8 cellular contexts compared by ENCODE assay signal in genomic region chr11:2886191-2886894, GRCh38. TPM values are rescaled to one million over a fixed set of nuclear protein-coding genes. Genes with fewer than 3 reads are reported as not detected.
DNase-seq lines count a peak whose midpoint lies in the region; ATAC-seq, FAIRE-seq and TF ChIP-seq lines count a peak whose summit lies in the region.

No MANE protein-coding gene starts in this region.

- WGBS in A549 (ENCODE audit: missing lambda C conversion rate): 44% methylated on average over 11 of the region's 49 CpGs
- 9 to 19% methylated on average over 20 to 49 of the region's 49 CpGs for WGBS in endodermal cell (ENCODE audit: insufficient coverage in 1 of 2, insufficient read length in 1 of 2), 2 experiments

- peak overlapping the region in 1 of 2 experiments; percentile 76; a peak in 3 of 6 replicates for H3K27ac ChIP-seq in A549
- H3K27ac ChIP-seq in endodermal cell (ENCODE audit: low read depth, low read length): peak overlapping the region; percentile 53
- H3K27ac ChIP-seq in neural progenitor cell: no peak overlapping the region

- CTCF ChIA-PET in A549 (lab: Yijun Ruan, JAX): interaction anchor here (0.9 to 21.2 kb wide), 6 partner anchors 8 to 459 kb away, joined by 3 to 1059 read pairs (median 16); no protein-coding TSS in a partner anchor

- H3F3A ChIP-seq in neural progenitor cell (ENCODE audit: low read depth): peaks cover 39% of the 10 kb centered on the region

- H2AFZ ChIP-seq in neural progenitor cell (replicated peaks): no peak overlapping the region

- H3K27me3 ChIP-seq in NT2/D1 (ENCODE audit: insufficient read depth, insufficient read length): peaks cover 58% of the 10 kb centered on the region
- H3K27me3 ChIP-seq in endodermal cell (ENCODE audit: control insufficient read depth, insufficient read depth, low read length, poor library complexity, severe bottlenecking): peaks cover 33% of the 10 kb centered on the region
- H3K27me3 ChIP-seq in neural progenitor cell: peaks cover 50% of the 10 kb centered on the region

- H3K4me3 Mint-ChIP-seq in endodermal cell: no peak overlapping the region
- peak overlapping the region; percentile 73 for H3K4me3 Mint-ChIP-seq in neural progenitor cell

- POLR2A ChIA-PET in A549 (lab: Yijun Ruan, JAX): interaction anchor here (1.6 to 2.2 kb wide), 2 partner anchors 186 to 353 kb away, joined by 5 to 10 read pairs; partner anchors contain the start of gene KCNQ1OT1

- H3K36me3 Mint-ChIP-seq in endodermal cell (ENCODE audit: low read depth): peaks cover 5% of the 10 kb centered on the region
- H3K36me3 Mint-ChIP-seq in neural progenitor cell: peaks cover 8% of the 10 kb centered on the region

- peaks cover 59% of the 10 kb centered on the region for H3K27me3 Mint-ChIP-seq in endodermal cell (ENCODE audit: insufficient read depth)
- peaks cover 5% of the 10 kb centered on the region for H3K27me3 Mint-ChIP-seq in neural progenitor cell (ENCODE audit: insufficient read depth, low read depth)

- no peak for TF ChIP-seq EP300 in A549 (IDR thresholded peaks at IDR 0.05)

- H3K4me2 ChIP-seq in A549 (peak overlapping the region; percentile 99), neural progenitor cell (peak overlapping the region; percentile 65)

- peaks cover 8% of the 10 kb centered on the region for H3K79me2 ChIP-seq in neural progenitor cell (ENCODE audit: low read depth)

- H3K4me1 ChIP-seq in A549: peaks cover 5% of the 10 kb centered on the region; the same call in 2 of the 3 replicates
- H3K4me1 ChIP-seq in NT2/D1 (ENCODE audit: insufficient read depth, insufficient read length): peaks cover 43% of the 10 kb centered on the region
- H3K4me1 ChIP-seq in endodermal cell (ENCODE audit: control insufficient read depth, insufficient read depth, low read length): peaks cover 5% of the 10 kb centered on the region
- peaks cover 40% of the 10 kb centered on the region for H3K4me1 ChIP-seq in neural progenitor cell

- H3K36me3 ChIP-seq in NT2/D1 (ENCODE audit: insufficient read depth, insufficient read length, low read length) (peaks cover 8% of the 10 kb centered on the region), endodermal cell (ENCODE audit: control insufficient read depth, insufficient read depth, low read length) (no peaks in the 10 kb centered on the region), neural progenitor cell (no peaks in the 10 kb centered on the region)

- H3K9ac ChIP-seq in NT2/D1 (ENCODE audit: insufficient read length, low read depth) (peak overlapping the region; percentile 72), endodermal cell (ENCODE audit: extremely low read depth, low read length, poor library complexity, severe bottlenecking) (no peak overlapping the region), neural progenitor cell (no peak overlapping the region)

- H3K27ac Mint-ChIP-seq in endodermal cell (peak overlapping the region; percentile 55), neural progenitor cell (peak overlapping the region; percentile 90)

- H3K9me3 Mint-ChIP-seq in endodermal cell: no peaks in the 10 kb centered on the region
- H3K9me3 Mint-ChIP-seq in neural progenitor cell: no peaks in the 10 kb centered on the region

- H3K4me1 Mint-ChIP-seq in endodermal cell (peaks cover 13% of the 10 kb centered on the region), neural progenitor cell (peaks cover 39% of the 10 kb centered on the region)

- peaks cover 19% of the 10 kb centered on the region for H4K20me1 ChIP-seq in neural progenitor cell (ENCODE audit: low read depth)

- peak overlapping the region; percentile 71 for H3K4me3 ChIP-seq in A549
- H3K4me3 ChIP-seq in NT2/D1 (ENCODE audit: insufficient read length, low read depth): peak overlapping the region; percentile 9
- H3K4me3 ChIP-seq in endodermal cell (ENCODE audit: low read length): no peak overlapping the region
- peak overlapping the region; percentile 9 for H3K4me3 ChIP-seq in neural progenitor cell

- TF ChIP-seq CTCF in A549 (IDR thresholded peaks at IDR 0.05) (no peak), endodermal cell (conservative IDR thresholded peaks at IDR 0.05) (peak; percentile 60), neural progenitor cell (IDR thresholded peaks at IDR 0.05) (peak; percentile 45)

- peak in 1 of 2 experiments; percentile 3; a peak in 1 of 6 replicates for ATAC-seq in A549
- ATAC-seq in GM18511 (IDR thresholded peaks at IDR 0.05; ENCODE audit: unreplicated experiment): peak; percentile 2

- no peak for TF ChIP-seq POLR2A in A549 (IDR thresholded peaks at IDR 0.05; ENCODE audit: low read length)

- FAIRE-seq in A549 (lab: Jason Lieb, UNC): no peak

- DNase-seq in A549 (ENCODE audit: low read depth in 1 of 2, low spot score in 1 of 2) (no peak), NT2/D1 (ENCODE audit: low read depth, low spot score) (no peak), endodermal cell (peak; percentile 86), neural progenitor cell (ENCODE audit: low spot score) (peak; percentile 85), HUDEP-2 (lab: John Stamatoyannopoulos, UW; ENCODE audit: unreplicated experiment in 76 of 76) (no peak), NCI-H1048 (lab: John Stamatoyannopoulos, UW) (no peak)
- DNase-seq in stimulated activated CD4-positive, alpha-beta T cell treated with anti-CD3 and anti-CD28 coated beads, Interleukin-12 subunit alpha, Interleukin-12 subunit beta, amount 100 ng/mL, for 4 hours: no peak

- H3K9me3 ChIP-seq in A549: no peaks in the 10 kb centered on the region
- H3K9me3 ChIP-seq in NT2/D1 (ENCODE audit: insufficient read depth, low read length): no peaks in the 10 kb centered on the region
- no peaks in the 10 kb centered on the region for H3K9me3 ChIP-seq in endodermal cell (ENCODE audit: control insufficient read depth, low read length)
- no peaks in the 10 kb centered on the region for H3K9me3 ChIP-seq in neural progenitor cell (ENCODE audit: low read depth)

- no peak for TF ChIP-seq RAD21 in A549 (conservative IDR thresholded peaks at IDR 0.05 in 1 of 2, IDR thresholded peaks at IDR 0.05 in 1 of 2)

TF ChIP-seq in A549, 52 proteins besides CTCF, POLR2A, EP300 and RAD21 (continues in another document):
- TF ChIP-seq EHMT2 (IDR thresholded peaks at IDR 0.05; ENCODE audit: low read depth) (no peak), NFE2L2 (conservative IDR thresholded peaks at IDR 0.05; ENCODE audit: low read length) (no peak), CHD4 (IDR thresholded peaks at IDR 0.05; ENCODE audit: borderline replicate concordance) (no peak), MAFK (IDR thresholded peaks at IDR 0.05; ENCODE audit: partially characterized antibody) (no peak), ESRRA (IDR thresholded peaks at IDR 0.05; ENCODE audit: borderline replicate concordance, low read length) (no peak), BCL3 (IDR thresholded peaks at IDR 0.05) (no peak), KDM5A (IDR thresholded peaks at IDR 0.05) (no peak), HOXA7 (CRISPR knock-in tag; IDR thresholded peaks at IDR 0.05) (no peak), RNF2 (IDR thresholded peaks at IDR 0.05; ENCODE audit: borderline replicate concordance, low read depth) (no peak)
- TF ChIP-seq, protein P1, sequence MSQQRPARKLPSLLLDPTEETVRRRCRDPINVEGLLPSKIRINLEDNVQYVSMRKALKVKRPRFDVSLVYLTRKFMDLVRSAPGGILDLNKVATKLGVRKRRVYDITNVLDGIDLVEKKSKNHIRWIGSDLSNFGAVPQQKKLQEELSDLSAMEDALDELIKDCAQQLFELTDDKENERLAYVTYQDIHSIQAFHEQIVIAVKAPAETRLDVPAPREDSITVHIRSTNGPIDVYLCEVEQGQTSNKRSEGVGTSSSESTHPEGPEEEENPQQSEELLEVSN (IDR thresholded peaks at IDR 0.05; ENCODE audit: borderline replicate concordance, low read depth): no peak

RNA-seq across cellular contexts. Expression of gene CDKN1C, which starts 0.8 kb away (rescaled TPM):
- 0.40 and 0.41 TPM in 2 replicates for polyA plus RNA-seq in A549 (2011; rRNA removed)
- 0.11 and 0.25 TPM in 2 replicates for polyA plus RNA-seq in A549 (2012; cell fraction: cytosol; rRNA removed)
- polyA plus RNA-seq in A549 (2012; cell fraction: nucleus; rRNA removed): 0.34 and 0.62 TPM in 2 replicates
- polyA plus RNA-seq in A549 (2017; fragmentation: RNase III; extraction: RNeasy Plus Mini Kit Qiagen cat#74134 plus additional on column Dnase treatment): 0.16 to 0.36 TPM (median 0.30 TPM) in 3 replicates
- polyA minus RNA-seq in A549 (2011; rRNA and poly(A)+ RNA removed): 0.29 TPM in 1 of 2 replicates, not detected in the other
- total RNA-seq in endodermal cell: 10 to 100 TPM; 37.6 to 60.9 TPM
- polyA plus RNA-seq in endodermal cell (2013, experiment 1 of 2): 174 TPM
- polyA plus RNA-seq in endodermal cell (2013, experiment 2 of 2): 148 TPM
- total RNA-seq in neural progenitor cell (ENCODE audit: low replicate concordance): 47.8 and 49.3 TPM in 2 replicates

RNA-seq across cellular contexts. Expression of gene PHLDA2, which starts 42.9 kb away (rescaled TPM):
- polyA plus RNA-seq in A549 (2011; rRNA removed) (6.3 and 7.0 TPM in 2 replicates), A549 (2017; fragmentation: RNase III; extraction: RNeasy Plus Mini Kit Qiagen cat#74134 plus additional on column Dnase treatment) (43.6 to 49.6 TPM (median 47.6 TPM) in 3 replicates)
- 80.1 and 91.2 TPM in 2 replicates for polyA plus RNA-seq in A549 (2012; cell fraction: cytosol; rRNA removed)
- polyA plus RNA-seq in A549 (2012; cell fraction: nucleus; rRNA removed): 68.3 and 133 TPM in 2 replicates
- polyA minus RNA-seq in A549 (2011; rRNA and poly(A)+ RNA removed): 3.6 and 5.5 TPM in 2 replicates
- total RNA-seq in endodermal cell (1 to 10 TPM; 3.0 to 5.1 TPM), neural progenitor cell (ENCODE audit: low replicate concordance) (not detected in 2 replicates)
- polyA plus RNA-seq in endodermal cell (2013, experiment 1 of 2): 4.5 TPM
- polyA plus RNA-seq in endodermal cell (2013, experiment 2 of 2): 5.4 TPM

Comparison
In these comparisons a context has a peak if more than half of its experiments do, and no peak if none do; other contexts are left out.
1. DNase-seq: peak in endodermal cell (single experiment) and neural progenitor cell (single experiment); none in A549 (0 of 2), NT2/D1 (single experiment), stimulated activated CD4-positive, alpha-beta T cell treated with anti-CD3 and anti-CD28 coated beads, Interleukin-12 subunit alpha, Interleukin-12 subunit beta, amount 100 ng/mL, for 4 hours (single experiment), HUDEP-2 (0 of 76) and NCI-H1048 (single experiment).